Comparison of ENCODE assay signal across 14 cellular contexts in the genomic region with DNA sequence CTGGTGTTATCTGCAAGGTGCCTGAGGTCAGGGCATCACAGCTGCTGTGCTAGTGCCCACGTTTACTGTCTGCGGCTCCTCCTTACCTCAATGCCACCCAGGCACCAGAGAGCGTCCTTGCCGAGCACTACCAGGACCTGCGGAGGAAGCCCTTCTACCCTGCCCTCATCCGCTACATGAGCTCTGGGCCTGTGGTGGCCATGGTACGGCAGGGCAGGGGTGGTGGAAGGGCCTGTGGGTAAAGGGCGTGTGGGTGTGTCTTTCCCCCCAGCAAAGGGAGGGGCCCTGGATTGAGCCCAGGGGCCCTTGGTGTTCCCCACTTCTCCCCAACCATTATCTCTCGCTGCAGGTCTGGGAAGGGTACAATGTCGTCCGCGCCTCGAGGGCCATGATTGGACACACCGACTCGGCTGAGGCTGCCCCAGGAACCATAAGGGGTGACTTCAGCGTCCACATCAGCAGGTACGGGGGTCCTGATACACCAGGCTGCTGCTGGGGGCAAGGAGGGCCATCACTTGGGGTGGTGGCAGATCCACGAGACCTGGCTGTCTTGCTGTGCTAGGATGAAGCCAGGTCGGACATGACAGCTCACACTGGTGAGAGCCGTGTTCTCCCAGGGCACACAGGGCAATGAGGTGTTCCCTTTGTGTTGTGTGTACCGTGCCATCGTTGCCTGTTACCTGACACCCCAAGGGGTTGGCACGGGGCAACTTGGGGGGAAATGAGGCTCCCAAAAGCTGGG. TPM values are rescaled to one million over a fixed set of nuclear protein-coding genes. Genes with fewer than 3 reads are reported as not detected.
DNase-seq lines count a peak whose midpoint lies in the region; ATAC-seq and TF ChIP-seq lines count a peak whose summit lies in the region.
"Had no signal": no experiment of that assay in that cellular context is flagged by ENCODE, and none has a peak within 500 bp of the region (broad histone marks: within the 10 kb centered on the region; RNA-seq: fewer than 3 reads in every experiment).

No MANE protein-coding gene starts in this region.

- no peaks in the 10 kb centered on the region for H3K36me3 Mint-ChIP-seq in T-helper 17 cell (ENCODE audit: low read depth)

- H3K27me3 ChIP-seq in cardiac muscle cell (no peaks in the 10 kb centered on the region), esophagus muscularis mucosa (no peaks in the 10 kb centered on the region), stomach (no peaks in the 10 kb centered on the region)

- no peak for TF ChIP-seq CTCF in cardiac muscle cell (IDR thresholded peaks at IDR 0.05; ENCODE audit: low read depth, low read length)
- TF ChIP-seq CTCF in esophagus muscularis mucosa (IDR thresholded peaks at IDR 0.05), result no peak
- TF ChIP-seq CTCF in stomach (IDR thresholded peaks at IDR 0.05), result no peak

- no peak for TF ChIP-seq EP300 in esophagus muscularis mucosa (IDR thresholded peaks at IDR 0.05)
- no peak for TF ChIP-seq EP300 in stomach (IDR thresholded peaks at IDR 0.05)

- no peak for TF ChIP-seq POLR2A in esophagus muscularis mucosa (IDR thresholded peaks at IDR 0.05; ENCODE audit: low read depth)
- TF ChIP-seq POLR2A in stomach (IDR thresholded peaks at IDR 0.05), result no peak

- H3K27ac ChIP-seq in cardiac muscle cell, result peak overlapping the region; percentile 94
- H3K27ac ChIP-seq in esophagus muscularis mucosa (replicated peaks in 1 of 4), result peak overlapping the region in 3 of 4 donors; percentile 85 to 91 (median 89)
- H3K27ac ChIP-seq in stomach, result peak overlapping the region in 3 of 5 donors; percentile 20 to 96 (median 90)

- peaks cover 11% of the 10 kb centered on the region for H3K4me1 Mint-ChIP-seq in T-helper 17 cell

- H3K4me3 ChIP-seq in cardiac muscle cell (no peak overlapping the region), esophagus muscularis mucosa (no peak overlapping the region), stomach (no peak overlapping the region)

- H3K27me3 Mint-ChIP-seq in T-helper 17 cell, result no peaks in the 10 kb centered on the region

- no peaks in the 10 kb centered on the region for H3K9me3 ChIP-seq in cardiac muscle cell (ENCODE audit: low read depth)
- no peaks in the 10 kb centered on the region for H3K9me3 ChIP-seq in T-helper 17 cell (ENCODE audit: control insufficient read depth, low read length, poor library complexity, severe bottlenecking)
- H3K9me3 ChIP-seq in esophagus muscularis mucosa, result no peaks in the 10 kb centered on the region
- no peaks in the 10 kb centered on the region for H3K9me3 ChIP-seq in stomach

- H3K4me3 Mint-ChIP-seq in T-helper 17 cell, result peak overlapping the region; percentile 3

- ATAC-seq in left cardiac atrium (no peak), T-helper 17 cell (no peak), HG02798 (IDR thresholded peaks at IDR 0.05; ENCODE audit: poor library complexity, unreplicated experiment) (no peak)
- ATAC-seq: stimulated activated naive CD8-positive, alpha-beta T cell treated with anti-CD3 and anti-CD28 coated beads, Interleukin-15, amount 100 ng/mL, for 72 hours had no signal

- DNase-seq in cardiac muscle cell (ENCODE audit: low read depth in 1 of 2, low spot score in 1 of 2) (no peak), left cardiac atrium (no peak), T-helper 17 cell (no peak), esophagus muscularis mucosa (ENCODE audit: extremely low spot score) (no peak), stomach (no peak), HT-29 (ENCODE audit: low spot score) (no peak), retina (no peak)
- DNase-seq: anterior cingulate cortex, NCI-H1436, NCI-H510A treated with DMSO at 0.1 percent for 48 hours, RPMI8226, T1000 had no signal

- H3K4me1 ChIP-seq in cardiac muscle cell (ENCODE audit: low read depth) (peaks cover 9% of the 10 kb centered on the region), esophagus muscularis mucosa (peaks cover 22 to 58% (median 49%) of the 10 kb centered on the region in 4 donors), stomach (peaks cover 24 to 61% (median 47%) of the 10 kb centered on the region in 4 donors)

- H3K27ac Mint-ChIP-seq in T-helper 17 cell, result peak overlapping the region; percentile 24
- H3K27ac Mint-ChIP-seq: stimulated activated naive CD8-positive, alpha-beta T cell treated with anti-CD3 and anti-CD28 coated beads, Interleukin-15, amount 100 ng/mL, for 72 hours had no signal

- intact Hi-C loops in left cardiac atrium (cut with DNase I) (no loop called here), esophagus muscularis mucosa (cut with DNase I) (loop anchor here (5.0 to 10.0 kb wide), 2 partner anchors 125 to 238 kb away; partner anchors contain the start of genes CAPN15 and METTL26), stomach (cut with DNase I; ENCODE audit: low total_unique reads) (no loop called here)

- WGBS in esophagus muscularis mucosa, result 89% methylated on average over 3 of the region's 23 CpGs
- WGBS in stomach, 5 donors, result 70 to 82% (median 75%) methylated on average over 7 to 23 of the region's 23 CpGs

- H3K36me3 ChIP-seq in cardiac muscle cell, result peaks cover 13% of the 10 kb centered on the region
- peaks cover 0 to 15% (median 8%) of the 10 kb centered on the region in 4 donors for H3K36me3 ChIP-seq in esophagus muscularis mucosa
- H3K36me3 ChIP-seq in stomach, result peaks cover 0 to 15% (median 8%) of the 10 kb centered on the region in 4 donors

RNA-seq across cellular contexts. Expression of gene DECR2, which starts 2.2 kb away (rescaled TPM):
- total RNA-seq in cardiac muscle cell, result 48.7 and 51.5 TPM in 2 replicates
- polyA plus RNA-seq in cardiac muscle cell, result 49.5 and 50.0 TPM in 2 replicates
- 10 to 100 TPM in 1 of 2 donors, 1 to 10 TPM in 1; 8.9 to 15.9 TPM for total RNA-seq in left cardiac atrium
- total RNA-seq in T-helper 17 cell, result 1 to 10 TPM; 7.5 to 9.0 TPM
- total RNA-seq in esophagus muscularis mucosa, result 10 to 100 TPM; 11.8 to 18.3 (median 17.4) TPM
- 100 to 1,000 TPM in 1 of 5 donors, 10 to 100 TPM in 2, 1 to 10 TPM in 2; 5.8 to 149 (median 12.5) TPM for total RNA-seq in stomach
- polyA plus RNA-seq in stomach, result 10 to 100 TPM; 20.8 to 24.5 (median 22.6) TPM
- total RNA-seq in HT-29 (2014; rRNA removed; shearing (Covaris generic)), result 25.2 and 29.1 TPM in 2 replicates

RNA-seq across cellular contexts. Expression of gene NME4, which starts 2.5 kb away (rescaled TPM):
- total RNA-seq in cardiac muscle cell (352 and 452 TPM in 2 replicates), left cardiac atrium (10 to 100 TPM; 45.3 to 71.1 TPM), T-helper 17 cell (10 to 100 TPM; 31.9 to 39.8 TPM), esophagus muscularis mucosa (100 to 1,000 TPM; 114 to 158 (median 124) TPM), stomach (100 to 1,000 TPM in 1 of 5 donors, 10 to 100 TPM in 4; 23.3 to 187 (median 49.0) TPM)
- polyA plus RNA-seq in cardiac muscle cell (518 and 664 TPM in 2 replicates), stomach (10 to 100 TPM; 84.0 to 97.7 (median 95.6) TPM)
- total RNA-seq in HT-29 (2014; rRNA removed; shearing (Covaris generic)), result 25.3 and 29.0 TPM in 2 replicates

RNA-seq across cellular contexts. Expression of gene PGAP6, which starts 17.7 kb away (rescaled TPM):
- 135 and 167 TPM in 2 replicates for total RNA-seq in cardiac muscle cell
- 113 and 142 TPM in 2 replicates for polyA plus RNA-seq in cardiac muscle cell
- 10 to 100 TPM; 27.3 to 33.5 TPM for total RNA-seq in left cardiac atrium
- total RNA-seq in T-helper 17 cell, result 100 to 1,000 TPM in 1 of 2 donors, 10 to 100 TPM in 1; 39.7 to 106 TPM
- 10 to 100 TPM; 32.8 to 53.5 (median 46.3) TPM for total RNA-seq in esophagus muscularis mucosa
- 100 to 1,000 TPM in 4 of 5 donors, 10 to 100 TPM in 1; 20.7 to 364 (median 162) TPM for total RNA-seq in stomach
- polyA plus RNA-seq in stomach, result 10 to 100 TPM; 27.7 to 54.4 (median 33.9) TPM
- 150 and 161 TPM in 2 replicates for total RNA-seq in HT-29 (2014; rRNA removed; shearing (Covaris generic))

RNA-seq across cellular contexts. Expression of gene RAB11FIP3, which starts 26.0 kb away (rescaled TPM):
- 61.8 and 77.1 TPM in 2 replicates for total RNA-seq in cardiac muscle cell
- 55.3 TPM in 2 replicates for polyA plus RNA-seq in cardiac muscle cell
- total RNA-seq in left cardiac atrium, result 10 to 100 TPM; 24.2 to 38.1 TPM
- total RNA-seq in T-helper 17 cell, result 10 to 100 TPM; 39.9 to 45.1 TPM
- 10 to 100 TPM; 50.3 to 77.9 (median 58.8) TPM for total RNA-seq in esophagus muscularis mucosa
- 100 to 1,000 TPM in 1 of 5 donors, 10 to 100 TPM in 3, 1 to 10 TPM in 1; 6.7 to 102 (median 57.8) TPM for total RNA-seq in stomach
- polyA plus RNA-seq in stomach, result 10 to 100 TPM; 15.4 to 19.7 (median 16.2) TPM
- 5.2 and 9.5 TPM in 2 replicates for total RNA-seq in HT-29 (2014; rRNA removed; shearing (Covaris generic))

RNA-seq across cellular contexts. Expression of gene MRPL28, which starts 29.1 kb away (rescaled TPM):
- total RNA-seq in cardiac muscle cell, result 242 and 350 TPM in 2 replicates
- polyA plus RNA-seq in cardiac muscle cell, result 234 and 290 TPM in 2 replicates
- 10 to 100 TPM; 63.2 to 63.4 TPM for total RNA-seq in left cardiac atrium
- 10 to 100 TPM; 25.2 to 25.9 TPM for total RNA-seq in T-helper 17 cell
- 10 to 100 TPM; 53.6 to 93.8 (median 69.5) TPM for total RNA-seq in esophagus muscularis mucosa
- 100 to 1,000 TPM in 1 of 5 donors, 10 to 100 TPM in 3, 1 to 10 TPM in 1; 9.9 to 106 (median 30.7) TPM for total RNA-seq in stomach
- 100 to 1,000 TPM in 1 of 3 donors, 10 to 100 TPM in 2; 78.8 to 100 (median 83.4) TPM for polyA plus RNA-seq in stomach
- 223 and 226 TPM in 2 replicates for total RNA-seq in HT-29 (2014; rRNA removed; shearing (Covaris generic))
